Comparison of ENCODE assay signal across 19 cellular contexts in the genomic region with DNA sequence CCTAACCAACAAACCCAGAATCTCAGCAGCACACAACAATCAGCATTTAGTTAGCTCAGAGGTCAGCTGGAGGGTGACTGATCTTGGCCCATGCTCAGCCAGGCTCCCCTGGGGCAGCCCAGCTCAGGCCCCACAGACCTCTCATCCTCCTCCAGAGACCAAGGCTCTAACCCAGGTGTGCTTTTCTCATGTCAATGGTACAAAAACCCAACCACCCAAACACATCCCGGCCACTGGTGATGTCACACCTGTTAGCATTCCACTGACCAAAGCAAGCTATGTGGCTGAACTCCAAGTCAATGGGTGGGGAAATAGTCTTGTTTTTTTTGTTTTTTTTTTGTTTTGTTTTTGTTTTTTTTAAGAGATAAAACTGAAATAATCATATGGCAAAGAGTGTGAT.
DNase-seq lines count a peak whose midpoint lies in the region; ATAC-seq and TF ChIP-seq lines count a peak whose summit lies in the region.
"Had no signal": no experiment of that assay in that cellular context is flagged by ENCODE, and none has a peak within 500 bp of the region (broad histone marks: within the 10 kb centered on the region; RNA-seq: fewer than 3 reads in every experiment).

No MANE protein-coding gene starts in this region.

- H3K9ac ChIP-seq in SU-DHL-6 (ENCODE audit: low read length) = no peak overlapping the region

- TF ChIP-seq POLR2A in thyroid gland (IDR thresholded peaks at IDR 0.05) = no peak

- no peaks in the 10 kb centered on the region for H3K27me3 Mint-ChIP-seq in CD4-positive, CD25-positive, alpha-beta regulatory T cell

- H3K4me1 Mint-ChIP-seq in CD4-positive, CD25-positive, alpha-beta regulatory T cell = peaks cover 15 to 37% (median 22%) of the 10 kb centered on the region in 4 donors
- H3K4me1 Mint-ChIP-seq: H9 had no signal

- H3F3A ChIP-seq in SU-DHL-6 (ENCODE audit: insufficient read depth) = no peaks in the 10 kb centered on the region

- no peak overlapping the region for H3K4me3 Mint-ChIP-seq in CD4-positive, CD25-positive, alpha-beta regulatory T cell
- H3K4me3 Mint-ChIP-seq: H9, HFFc6 had no signal

- no peak for DNase-seq in CD4-positive, CD25-positive, alpha-beta regulatory T cell
- DNase-seq in kidney tubule cell (ENCODE audit: low spot score) = peak; percentile 14
- peak; percentile 45 to 67 for DNase-seq in thyroid gland
- no peak for DNase-seq in DMS153 treated with DMSO at 0.1 percent for 48 hours (lab: John Stamatoyannopoulos, UW; ENCODE audit: unreplicated experiment)
- DNase-seq in glomerular visceral epithelial cell (ENCODE audit: extremely low spot score) = no peak
- no peak for DNase-seq in NK-92 treated with Interleukin-12 subunit alpha and Interleukin-12 subunit beta, amount 100 ng/mL, for 24 hours (lab: John Stamatoyannopoulos, UW)
- DNase-seq: DMS79 treated with DMSO at 0.1 percent for 48 hours, H9, HFFc6, Kasumi-1, MG63, NCI-H1417, NCI-H187, NCI-H2107, Peyer's patch had no signal

- no peaks in the 10 kb centered on the region for H3K27me3 ChIP-seq in CD4-positive, CD25-positive, alpha-beta regulatory T cell (ENCODE audit: control insufficient read depth, insufficient read depth, low read length)
- H3K27me3 ChIP-seq in SU-DHL-6 (ENCODE audit: low read length) = no peaks in the 10 kb centered on the region
- no peaks in the 10 kb centered on the region for H3K27me3 ChIP-seq in thyroid gland
- H3K27me3 ChIP-seq: MG63, Peyer's patch had no signal

- no peak overlapping the region for H3K27ac ChIP-seq in CD4-positive, CD25-positive, alpha-beta regulatory T cell (ENCODE audit: insufficient read depth, low read length, poor library complexity, severe bottlenecking)
- H3K27ac ChIP-seq in SU-DHL-6 (ENCODE audit: low read depth, low read length) (peak overlapping the region; percentile 4; the same call in 1 of the 2 replicates), thyroid gland (no peak overlapping the region)
- H3K27ac ChIP-seq: C4-2B, Peyer's patch, SJSA1 had no signal

- H3K9me3 ChIP-seq in CD4-positive, CD25-positive, alpha-beta regulatory T cell (ENCODE audit: control insufficient read depth in 2 of 2, low read length in 2 of 2) = no peaks in the 10 kb centered on the region
- H3K9me3 ChIP-seq in SU-DHL-6 (ENCODE audit: insufficient read depth, low read length) = no peaks in the 10 kb centered on the region; the same call in 1 of the 2 replicates
- no peaks in the 10 kb centered on the region for H3K9me3 ChIP-seq in thyroid gland
- H3K9me3 ChIP-seq: MG63, Peyer's patch, SJSA1 had no signal

- H3K36me3 ChIP-seq in CD4-positive, CD25-positive, alpha-beta regulatory T cell (ENCODE audit: control insufficient read depth, insufficient read depth, low read length) = no peaks in the 10 kb centered on the region
- H3K36me3 ChIP-seq in SU-DHL-6 (ENCODE audit: low read length) = no peaks in the 10 kb centered on the region
- no peaks in the 10 kb centered on the region for H3K36me3 ChIP-seq in thyroid gland
- H3K36me3 ChIP-seq: MG63, Peyer's patch, SJSA1 had no signal

- no peak for TF ChIP-seq CTCF in SU-DHL-6 (IDR thresholded peaks at IDR 0.05; ENCODE audit: insufficient read depth, low read length, poor library complexity, severe bottlenecking)
- no peak for TF ChIP-seq CTCF in thyroid gland (IDR thresholded peaks at IDR 0.05)

- 41 to 54% methylated on average over 1 of the region's 1 CpG for WGBS in thyroid gland, 2 donors

- intact Hi-C loops in thyroid gland (cut with DNase I) = no loop called here

- peaks cover 0 to 9% (median 0%) of the 10 kb centered on the region in 7 donors for H3K9me3 Mint-ChIP-seq in CD4-positive, CD25-positive, alpha-beta regulatory T cell
- H3K9me3 Mint-ChIP-seq: HFFc6 had no signal

- H2AFZ ChIP-seq in SU-DHL-6 (ENCODE audit: low read depth, low read length, severe bottlenecking) = no peak overlapping the region

- no peaks in the 10 kb centered on the region for H3K9me2 ChIP-seq in SU-DHL-6 (replicated peaks; ENCODE audit: insufficient read depth, low read length)

- H3K4me2 ChIP-seq in SU-DHL-6 (ENCODE audit: low read depth, low read length, poor library complexity, severe bottlenecking) = no peak overlapping the region

- peak overlapping the region; percentile 16 to 97 (median 47) for H3K27ac Mint-ChIP-seq in CD4-positive, CD25-positive, alpha-beta regulatory T cell
- H3K27ac Mint-ChIP-seq: H9, HFFc6 had no signal

- H4K20me1 ChIP-seq in SU-DHL-6 (ENCODE audit: low read depth, low read length) = no peaks in the 10 kb centered on the region

- H3K79me2 ChIP-seq in SU-DHL-6 (ENCODE audit: insufficient read depth, low read length) = no peaks in the 10 kb centered on the region

- peaks cover 27% of the 10 kb centered on the region for H3K4me1 ChIP-seq in CD4-positive, CD25-positive, alpha-beta regulatory T cell (ENCODE audit: control insufficient read depth, insufficient read depth, low read length, poor library complexity, severe bottlenecking)
- H3K4me1 ChIP-seq in thyroid gland = peaks cover 0 to 30% of the 10 kb centered on the region in 2 donors
- H3K4me1 ChIP-seq: Peyer's patch, SJSA1 had no signal

- no peak for ATAC-seq in CD4-positive, CD25-positive, alpha-beta regulatory T cell (ENCODE audit: low read depth in 2 of 2)
- ATAC-seq: Right ventricle myocardium inferior had no signal

- H3K4me3 ChIP-seq in CD4-positive, CD25-positive, alpha-beta regulatory T cell (ENCODE audit: low read depth, low read length) = no peak overlapping the region
- H3K4me3 ChIP-seq in SU-DHL-6 (ENCODE audit: insufficient read depth, low read length, poor library complexity, severe bottlenecking) (no peak overlapping the region), thyroid gland (replicated peaks in 1 of 3) (no peak overlapping the region)
- H3K4me3 ChIP-seq: MG63, Peyer's patch, SJSA1 had no signal

- no peaks in the 10 kb centered on the region for H3K36me3 Mint-ChIP-seq in CD4-positive, CD25-positive, alpha-beta regulatory T cell

Comparison
In these comparisons a context has a peak if more than half of its experiments do, and no peak if none do; other contexts are left out.
1. DNase-seq: peak in kidney tubule cell (single experiment) and thyroid gland (2 of 2); none in CD4-positive, CD25-positive, alpha-beta regulatory T cell (0 of 3), DMS153 treated with DMSO at 0.1 percent for 48 hours (single experiment), glomerular visceral epithelial cell (single experiment) and NK-92 treated with Interleukin-12 subunit alpha and Interleukin-12 subunit beta, amount 100 ng/mL, for 24 hours (single experiment).